Comparison of ENCODE assay signal across 8 cellular contexts in genomic region chr7:77697535-77697831, GRCh38. TPM values are rescaled to one million over a fixed set of nuclear protein-coding genes. Genes with fewer than 3 reads are reported as not detected.
DNase-seq lines count a peak whose midpoint lies in the region; ATAC-seq and TF ChIP-seq lines count a peak whose summit lies in the region.

No MANE protein-coding gene starts in this region.

- H3K27ac ChIP-seq in right atrium auricular region (peak overlapping the region; percentile 98 to 99), skin epidermis (peak overlapping the region in 20 of 21 experiments; percentile 86 to 98 (median 94))

- H3K4me1 Mint-ChIP-seq in HFFc6 (ENCODE audit: low read depth): peaks cover 46% of the 10 kb centered on the region
- H3K4me1 Mint-ChIP-seq in activated naive CD4-positive, alpha-beta T cell treated with anti-CD3 and anti-CD28 coated beads, Interleukin-2, amount 50 U/mL, for 24 hours: peaks cover 64% of the 10 kb centered on the region

- peak; percentile 59 for DNase-seq in AG20443 (ENCODE audit: low spot score)
- DNase-seq in HFFc6: no peak
- DNase-seq in right atrium auricular region (ENCODE audit: low spot score): peak; percentile 64
- no peak for DNase-seq in NCI-H1105 (lab: John Stamatoyannopoulos, UW)
- DNase-seq in activated CD8-positive, alpha-beta memory T cell treated with anti-CD3 and anti-CD28 coated beads, Interleukin-2, amount 50 U/mL, for 48 hours: no peak

- H3K36me3 ChIP-seq in right atrium auricular region: no peaks in the 10 kb centered on the region

- ATAC-seq in HG02852 (IDR thresholded peaks at IDR 0.05; ENCODE audit: unreplicated experiment): no peak

- TF ChIP-seq CTCF in HFFc6 (IDR thresholded peaks at IDR 0.05) (no peak), right atrium auricular region (IDR thresholded peaks at IDR 0.05) (no peak)

- H3K9me3 ChIP-seq in right atrium auricular region: no peaks in the 10 kb centered on the region

- H3K4me1 ChIP-seq in right atrium auricular region: peaks cover 0 to 54% of the 10 kb centered on the region in 2 donors

- no peaks in the 10 kb centered on the region for H3K27me3 ChIP-seq in right atrium auricular region

- peaks cover 21% of the 10 kb centered on the region for H3K36me3 Mint-ChIP-seq in HFFc6 (ENCODE audit: low read depth)
- H3K36me3 Mint-ChIP-seq in activated naive CD4-positive, alpha-beta T cell treated with anti-CD3 and anti-CD28 coated beads, Interleukin-2, amount 50 U/mL, for 24 hours: peaks cover 11% of the 10 kb centered on the region

- no peaks in the 10 kb centered on the region for H3K9me3 Mint-ChIP-seq in HFFc6
- no peaks in the 10 kb centered on the region for H3K9me3 Mint-ChIP-seq in activated naive CD4-positive, alpha-beta T cell treated with anti-CD3 and anti-CD28 coated beads, Interleukin-2, amount 50 U/mL, for 24 hours

- no peaks in the 10 kb centered on the region; the same call in 1 of the 2 replicates for H3K27me3 Mint-ChIP-seq in HFFc6 (ENCODE audit: insufficient read depth)
- H3K27me3 Mint-ChIP-seq in activated naive CD4-positive, alpha-beta T cell treated with anti-CD3 and anti-CD28 coated beads, Interleukin-2, amount 50 U/mL, for 24 hours: no peaks in the 10 kb centered on the region

- H3K27ac Mint-ChIP-seq in HFFc6: peak overlapping the region; percentile 92
- H3K27ac Mint-ChIP-seq in activated naive CD4-positive, alpha-beta T cell treated with anti-CD3 and anti-CD28 coated beads, Interleukin-2, amount 50 U/mL, for 24 hours: peak overlapping the region; percentile 93

- H3K4me3 Mint-ChIP-seq in HFFc6: peak overlapping the region; percentile 98
- H3K4me3 Mint-ChIP-seq in activated naive CD4-positive, alpha-beta T cell treated with anti-CD3 and anti-CD28 coated beads, Interleukin-2, amount 50 U/mL, for 24 hours: peak overlapping the region; percentile 92

- H3K4me3 ChIP-seq in right atrium auricular region (peak overlapping the region; percentile 91 to 99), skin epidermis (peak overlapping the region; percentile 79 to 98 (median 89))

RNA-seq across cellular contexts. Expression of gene RSBN1L, which starts 1.2 kb away (rescaled TPM):
- total RNA-seq in HFFc6 (2021; fragmentation: NEBNext Ultra II Directional; extraction: Animal tissue kit (Norgen Biotek cat#: 25700)): 10 to 100 TPM; 11.2 to 14.0 (median 12.9) TPM
- 1 to 10 TPM; 7.5 to 7.9 TPM for total RNA-seq in right atrium auricular region

Comparison
In these comparisons a context has a peak if more than half of its experiments do, and no peak if none do; other contexts are left out.
1. DNase-seq: peak in AG20443 (single experiment) and right atrium auricular region (single experiment); none in HFFc6 (single experiment), NCI-H1105 (single experiment) and activated CD8-positive, alpha-beta memory T cell treated with anti-CD3 and anti-CD28 coated beads, Interleukin-2, amount 50 U/mL, for 48 hours (single experiment).